1 cellular context compared by ENCODE assay signal in genomic region chr12:132289356-132290202, GRCh38.
TF ChIP-seq lines count a peak whose summit lies in the region.

No MANE protein-coding gene starts in this region.

TF ChIP-seq in H1, 55 proteins besides CTCF, POLR2A, EP300 and RAD21 (continued from another document):
- TF ChIP-seq CHD7 (IDR thresholded peaks at IDR 0.05; ENCODE audit: insufficient replicate concordance, low read length): no peak
- TF ChIP-seq ATF2 (IDR thresholded peaks at IDR 0.05; ENCODE audit: low read length): no peak
- TF ChIP-seq TCF12 (IDR thresholded peaks at IDR 0.05; ENCODE audit: low read depth, low read length): no peak
- no peak for TF ChIP-seq SAP30 (IDR thresholded peaks at IDR 0.05; ENCODE audit: insufficient read depth, insufficient replicate concordance, low read length)
- no peak for TF ChIP-seq ASH2L (IDR thresholded peaks at IDR 0.05; ENCODE audit: low read length)
- TF ChIP-seq KDM1A (IDR thresholded peaks at IDR 0.05; ENCODE audit: borderline replicate concordance, low read length): no peak
- no peak for TF ChIP-seq NRF1 (IDR thresholded peaks at IDR 0.05; ENCODE audit: low read depth, low read length)
- TF ChIP-seq E2F6 (IDR thresholded peaks at IDR 0.05): no peak
- no peak for TF ChIP-seq MAX (IDR thresholded peaks at IDR 0.05)
- no peak for TF ChIP-seq ZNF274 (IDR thresholded peaks at IDR 0.05; ENCODE audit: borderline replicate concordance, extremely low read depth, low read length)
TF ChIP-seq in H1: peak in this region for 0.
